ENCODE assay signal across 14 cellular contexts in the genomic region with DNA sequence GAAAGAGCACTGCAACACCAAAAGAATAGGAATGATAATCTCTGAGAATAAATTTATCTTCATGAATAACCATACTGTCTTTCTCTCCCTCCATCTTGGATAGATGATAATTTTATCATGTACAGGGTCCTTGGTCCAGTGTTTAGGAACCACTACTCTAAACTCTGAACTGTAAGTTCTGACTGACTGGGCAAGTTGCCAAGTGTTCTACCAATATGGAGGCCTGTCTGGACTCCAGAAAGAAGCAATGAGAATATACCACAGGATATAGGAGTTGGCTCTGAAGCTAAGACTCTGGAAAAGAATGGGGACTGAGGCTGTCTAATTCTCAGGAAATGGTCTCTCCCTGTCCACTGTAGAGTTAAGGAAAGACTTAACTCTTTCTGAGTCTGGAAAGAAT. TPM values are rescaled to one million over a fixed set of nuclear protein-coding genes. Genes with fewer than 3 reads are reported as not detected.
DNase-seq lines count a peak whose midpoint lies in the region; ATAC-seq and TF ChIP-seq lines count a peak whose summit lies in the region.
"Had no signal": no experiment of that assay in that cellular context is flagged by ENCODE, and none has a peak within 500 bp of the region (broad histone marks: within the 10 kb centered on the region; RNA-seq: fewer than 3 reads in every experiment).

No MANE protein-coding gene starts in this region.

- H3K9me3 Mint-ChIP-seq in CD14-positive monocyte = no peaks in the 10 kb centered on the region
- H3K9me3 Mint-ChIP-seq in GM23338 = no peaks in the 10 kb centered on the region
- H3K9me3 Mint-ChIP-seq in activated naive CD8-positive, alpha-beta T cell treated with anti-CD3 and anti-CD28 coated beads, Interleukin-2, amount 10 ng/mL, durations not matched to agents 7 days and 5 days = no peaks in the 10 kb centered on the region
- no peaks in the 10 kb centered on the region for H3K9me3 Mint-ChIP-seq in naive thymus-derived CD8-positive, alpha-beta T cell

- H3K79me2 ChIP-seq in GM23338 (replicated peaks; ENCODE audit: insufficient read depth) = peaks cover 50% of the 10 kb centered on the region

- DNase-seq in CD14-positive monocyte (ENCODE audit: low spot score) = no peak
- DNase-seq in GM23338 (ENCODE audit: low spot score) = no peak
- no peak for DNase-seq in activated naive CD8-positive, alpha-beta T cell treated with anti-CD3 and anti-CD28 coated beads, Interleukin-2, amount 10 ng/mL, durations not matched to agents 7 days and 5 days
- no peak for DNase-seq in naive thymus-derived CD8-positive, alpha-beta T cell
- no peak for DNase-seq in stimulated activated CD4-positive, alpha-beta T cell treated with anti-CD3 and anti-CD28 coated beads, Interleukin-12 subunit alpha, Interleukin-12 subunit beta, amount 100 ng/mL, for 4 hours
- DNase-seq: activated CD4-positive, alpha-beta T cell treated with anti-CD3 and anti-CD28 coated beads for 48 hours; KG1; NCI-H2227 treated with DMSO at 0.1 percent for 48 hours; nucleus accumbens; Right ventricle myocardium superior; stimulated activated CD4-positive, alpha-beta T cell treated with anti-CD3 and anti-CD28 coated beads, Interleukin-2, amount 100 ng/mL, for 24 hours had no signal

- no peak overlapping the region; the same call in 1 of the 2 replicates for H3K4me2 ChIP-seq in GM23338

- H3K27ac Mint-ChIP-seq in CD14-positive monocyte = peak overlapping the region in 5 of 7 donors; percentile 3 to 99 (median 65)
- H3K27ac Mint-ChIP-seq in GM23338 = no peak overlapping the region
- no peak overlapping the region for H3K27ac Mint-ChIP-seq in activated naive CD8-positive, alpha-beta T cell treated with anti-CD3 and anti-CD28 coated beads, Interleukin-2, amount 10 ng/mL, durations not matched to agents 7 days and 5 days
- H3K27ac Mint-ChIP-seq in naive thymus-derived CD8-positive, alpha-beta T cell = peak overlapping the region in 5 of 10 donors; percentile 3 to 56 (median 41)

- H3K36me3 Mint-ChIP-seq in CD14-positive monocyte (peaks cover 13 to 26% of the 10 kb centered on the region in 2 donors), GM23338 (ENCODE audit: low read depth) (no peaks in the 10 kb centered on the region)
- H3K36me3 Mint-ChIP-seq in activated naive CD8-positive, alpha-beta T cell treated with anti-CD3 and anti-CD28 coated beads, Interleukin-2, amount 10 ng/mL, durations not matched to agents 7 days and 5 days = peaks cover 13% of the 10 kb centered on the region
- H3K36me3 Mint-ChIP-seq in naive thymus-derived CD8-positive, alpha-beta T cell = peaks cover 0 to 16% (median 0%) of the 10 kb centered on the region in 3 donors

- H3K4me1 Mint-ChIP-seq in CD14-positive monocyte (peaks cover 52% of the 10 kb centered on the region), GM23338 (peaks cover 12% of the 10 kb centered on the region)
- peaks cover 28% of the 10 kb centered on the region for H3K4me1 Mint-ChIP-seq in activated naive CD8-positive, alpha-beta T cell treated with anti-CD3 and anti-CD28 coated beads, Interleukin-2, amount 10 ng/mL, durations not matched to agents 7 days and 5 days
- peaks cover 35 to 66% (median 58%) of the 10 kb centered on the region in 4 donors for H3K4me1 Mint-ChIP-seq in naive thymus-derived CD8-positive, alpha-beta T cell

- TF ChIP-seq CTCF in CD14-positive monocyte (IDR thresholded peaks at IDR 0.05) (no peak), GM23338 (conservative IDR thresholded peaks at IDR 0.05; ENCODE audit: low read depth in 2 of 2) (no peak)

- H3K4me3 Mint-ChIP-seq in CD14-positive monocyte = peak overlapping the region in 1 of 2 donors; percentile 60
- H3K4me3 Mint-ChIP-seq in GM23338 = peak overlapping the region; percentile 39; the same call in 2 of the 3 replicates
- H3K4me3 Mint-ChIP-seq in activated naive CD8-positive, alpha-beta T cell treated with anti-CD3 and anti-CD28 coated beads, Interleukin-2, amount 10 ng/mL, durations not matched to agents 7 days and 5 days = peak overlapping the region; percentile 16
- H3K4me3 Mint-ChIP-seq in naive thymus-derived CD8-positive, alpha-beta T cell = peak overlapping the region in 9 of 10 donors; percentile 1 to 89 (median 54)

- no peaks in the 10 kb centered on the region for H3K27me3 ChIP-seq in GM23338 (ENCODE audit: insufficient read depth)
- H3K27me3 ChIP-seq: esophagus muscularis mucosa had no signal

- POLR2A ChIA-PET in activated naive CD8-positive, alpha-beta T cell treated with anti-CD3 and anti-CD28 coated beads, Interleukin-2, amount 10 ng/mL, durations not matched to agents 7 days and 5 days (lab: Charles Lee) = no interaction called here
- POLR2A ChIA-PET in naive thymus-derived CD8-positive, alpha-beta T cell (lab: Charles Lee) = no interaction called here

- intact Hi-C loops in CD14-positive monocyte (cut with micrococcal nuclease) = loop anchor here (5.0 to 10.0 kb wide), 3 partner anchors 379 to 452 kb away; partner anchors contain the start of genes TAF10 (in 2 of the 2), MRPL17 (in 1 of the 2) and TPP1 (in 1 of the 2)

- H3F3A ChIP-seq in GM23338 (replicated peaks; ENCODE audit: low read depth) = no peaks in the 10 kb centered on the region

- H3K4me3 ChIP-seq in GM23338 = no peak overlapping the region

- H3K9me2 ChIP-seq in GM23338 (ENCODE audit: insufficient read depth) = no peaks in the 10 kb centered on the region

- H3K4me1 ChIP-seq in GM23338 (ENCODE audit: insufficient read depth) = peaks cover 3% of the 10 kb centered on the region

- no peak overlapping the region for H3K27ac ChIP-seq in GM23338 (ENCODE audit: low read depth)

- H4K20me1 ChIP-seq in GM23338 (replicated peaks; ENCODE audit: insufficient read depth) = peaks cover 32% of the 10 kb centered on the region

- H3K36me3 ChIP-seq in GM23338 (ENCODE audit: insufficient read depth) = no peaks in the 10 kb centered on the region
- H3K36me3 ChIP-seq: esophagus muscularis mucosa had no signal

- H3K27me3 Mint-ChIP-seq in CD14-positive monocyte (ENCODE audit: low read depth in 3 of 3) (peaks cover 0 to 1% (median 0%) of the 10 kb centered on the region in 3 donors), GM23338 (ENCODE audit: insufficient read depth, low read depth, poor library complexity) (peaks cover 6% of the 10 kb centered on the region)
- no peaks in the 10 kb centered on the region for H3K27me3 Mint-ChIP-seq in activated naive CD8-positive, alpha-beta T cell treated with anti-CD3 and anti-CD28 coated beads, Interleukin-2, amount 10 ng/mL, durations not matched to agents 7 days and 5 days
- H3K27me3 Mint-ChIP-seq in naive thymus-derived CD8-positive, alpha-beta T cell = no peaks in the 10 kb centered on the region

- ATAC-seq in GM23338 (no peak), HG03378 (IDR thresholded peaks at IDR 0.05; ENCODE audit: unreplicated experiment) (no peak), HG03280 (IDR thresholded peaks at IDR 0.05; ENCODE audit: unreplicated experiment) (no peak)
- ATAC-seq in activated naive CD8-positive, alpha-beta T cell treated with anti-CD3 and anti-CD28 coated beads, Interleukin-2, amount 10 ng/mL, durations not matched to agents 7 days and 5 days (ENCODE audit: low read depth) = no peak
- no peak for ATAC-seq in naive thymus-derived CD8-positive, alpha-beta T cell

- no peak overlapping the region for H2AFZ ChIP-seq in GM23338

TF ChIP-seq in GM23338, 12 proteins besides CTCF, POLR2A, EP300 and RAD21 (continues in another document):
- TF ChIP-seq CREB1 (CRISPR knock-in tag; IDR thresholded peaks at IDR 0.05; ENCODE audit: low read depth) (no peak), ZNF114 (CRISPR knock-in tag; IDR thresholded peaks at IDR 0.05) (no peak), JUNB (IDR thresholded peaks at IDR 0.05; ENCODE audit: unreplicated experiment) (no peak), EZH2phosphoT487 (IDR thresholded peaks at IDR 0.05; ENCODE audit: unreplicated experiment) (no peak), ZNF331 (CRISPR knock-in tag; IDR thresholded peaks at IDR 0.05; ENCODE audit: low read depth) (no peak)

RNA-seq across cellular contexts. Expression of gene FHIP1B, which starts 1.5 kb away (rescaled TPM):
- 10 to 100 TPM; 14.2 to 18.9 TPM for polyA plus RNA-seq in CD14-positive monocyte
- 20.0 and 34.5 TPM in 2 replicates for total RNA-seq in GM23338 (2014; rRNA removed; shearing (Covaris generic))
- 10.3 TPM in 2 replicates for polyA plus RNA-seq in GM23338 (2016; fragmentation: Nextera tagmentation; extraction: Ambion mirVana)
- total RNA-seq in activated naive CD8-positive, alpha-beta T cell treated with anti-CD3 and anti-CD28 coated beads, Interleukin-2, amount 10 ng/mL, durations not matched to agents 7 days and 5 days = 10 to 100 TPM; 33.3 to 34.9 TPM
- 10 to 100 TPM; 46.7 to 48.5 TPM for total RNA-seq in naive thymus-derived CD8-positive, alpha-beta T cell
- polyA plus RNA-seq in naive thymus-derived CD8-positive, alpha-beta T cell = 10 to 100 TPM in 2 of 3 donors, 1 to 10 TPM in 1; 9.3 to 14.9 (median 11.4) TPM

RNA-seq across cellular contexts. Expression of gene CNGA4, which starts 6.0 kb away (rescaled TPM):
- polyA plus RNA-seq in CD14-positive monocyte = not detected
- total RNA-seq in GM23338 (2014; rRNA removed; shearing (Covaris generic)) = not detected in 2 replicates
- polyA plus RNA-seq in GM23338 (2016; fragmentation: Nextera tagmentation; extraction: Ambion mirVana) = 0.15 TPM in 1 of 2 replicates, not detected in the other
- total RNA-seq in activated naive CD8-positive, alpha-beta T cell treated with anti-CD3 and anti-CD28 coated beads, Interleukin-2, amount 10 ng/mL, durations not matched to agents 7 days and 5 days = under 1 TPM; 0.20 to 0.22 TPM
- 1 to 10 TPM in 1 of 2 experiments, under 1 TPM in 1; 0.70 to 1.2 TPM for total RNA-seq in naive thymus-derived CD8-positive, alpha-beta T cell
- under 1 TPM in 2 of 3 donors, not detected in 1; 0.13 to 0.33 TPM for polyA plus RNA-seq in naive thymus-derived CD8-positive, alpha-beta T cell
- total RNA-seq: esophagus muscularis mucosa, Right ventricle myocardium superior had no signal

RNA-seq across cellular contexts. Expression of gene CCKBR, which starts 26.7 kb away (rescaled TPM):
- polyA plus RNA-seq in CD14-positive monocyte = not detected
- total RNA-seq in GM23338 (2014; rRNA removed; shearing (Covaris generic)) = 7.0 and 8.2 TPM in 2 replicates
- 3.9 and 4.8 TPM in 2 replicates for polyA plus RNA-seq in GM23338 (2016; fragmentation: Nextera tagmentation; extraction: Ambion mirVana)
- total RNA-seq in activated naive CD8-positive, alpha-beta T cell treated with anti-CD3 and anti-CD28 coated beads, Interleukin-2, amount 10 ng/mL, durations not matched to agents 7 days and 5 days = not detected
- not detected for total RNA-seq in naive thymus-derived CD8-positive, alpha-beta T cell
- not detected for polyA plus RNA-seq in naive thymus-derived CD8-positive, alpha-beta T cell
- total RNA-seq: esophagus muscularis mucosa, Right ventricle myocardium superior had no signal

RNA-seq across cellular contexts. Expression of gene C11orf42, which starts 27.5 kb away (rescaled TPM):
- polyA plus RNA-seq in CD14-positive monocyte = not detected
- total RNA-seq in GM23338 (2014; rRNA removed; shearing (Covaris generic)) = not detected in 2 replicates
- polyA plus RNA-seq in GM23338 (2016; fragmentation: Nextera tagmentation; extraction: Ambion mirVana) = not detected in 2 replicates
- not detected for total RNA-seq in activated naive CD8-positive, alpha-beta T cell treated with anti-CD3 and anti-CD28 coated beads, Interleukin-2, amount 10 ng/mL, durations not matched to agents 7 days and 5 days
- not detected for total RNA-seq in naive thymus-derived CD8-positive, alpha-beta T cell
- polyA plus RNA-seq in naive thymus-derived CD8-positive, alpha-beta T cell = not detected
- total RNA-seq: esophagus muscularis mucosa, Right ventricle myocardium superior had no signal

RNA-seq across cellular contexts. Expression of gene OR52W1, which starts 33.9 kb away (rescaled TPM):
- polyA plus RNA-seq in CD14-positive monocyte = not detected
- total RNA-seq in GM23338 (2014; rRNA removed; shearing (Covaris generic)) = not detected in 2 replicates
- not detected in 2 replicates for polyA plus RNA-seq in GM23338 (2016; fragmentation: Nextera tagmentation; extraction: Ambion mirVana)
- not detected for total RNA-seq in activated naive CD8-positive, alpha-beta T cell treated with anti-CD3 and anti-CD28 coated beads, Interleukin-2, amount 10 ng/mL, durations not matched to agents 7 days and 5 days
- total RNA-seq in naive thymus-derived CD8-positive, alpha-beta T cell = not detected
- not detected for polyA plus RNA-seq in naive thymus-derived CD8-positive, alpha-beta T cell
- total RNA-seq: esophagus muscularis mucosa, Right ventricle myocardium superior had no signal

Comparison
In these comparisons a context has a peak if more than half of its experiments do, and no peak if none do; other contexts are left out.
1. H3K27ac Mint-ChIP-seq: peak in CD14-positive monocyte (5 of 7); none in GM23338 (single experiment) and activated naive CD8-positive, alpha-beta T cell treated with anti-CD3 and anti-CD28 coated beads, Interleukin-2, amount 10 ng/mL, durations not matched to agents 7 days and 5 days (single experiment).